ENCODE assay signal across 8 cellular contexts in genomic region chr2:213065583-213066444, GRCh38.
DNase-seq lines count a peak whose midpoint lies in the region; ATAC-seq, FAIRE-seq and TF ChIP-seq lines count a peak whose summit lies in the region.

No MANE protein-coding gene starts in this region.

- no peaks in the 10 kb centered on the region for H3K36me3 Mint-ChIP-seq in astrocyte (ENCODE audit: low read depth, unreplicated experiment)

- no peak for FAIRE-seq in astrocyte (lab: Jason Lieb, UNC)

- peak; percentile 73 for ATAC-seq in GM18868 (IDR thresholded peaks at IDR 0.05; ENCODE audit: unreplicated experiment)
- ATAC-seq in left colon = peak; percentile 95

- H3K4me1 Mint-ChIP-seq in astrocyte (ENCODE audit: low read depth, unreplicated experiment) = peaks cover 29% of the 10 kb centered on the region

- no peak overlapping the region for H3K27ac Mint-ChIP-seq in astrocyte (ENCODE audit: unreplicated experiment)

- H3K4me3 Mint-ChIP-seq in astrocyte (ENCODE audit: unreplicated experiment) = no peak overlapping the region

- intact Hi-C loops in left colon (cut with DNase I, micrococcal nuclease) (no loop called here), posterior cingulate gyrus (cut with DNase I) (no loop called here)

- H3K27me3 ChIP-seq in AG04450 (ENCODE audit: control insufficient read depth, insufficient read depth, low read length) = no peaks in the 10 kb centered on the region
- H3K27me3 ChIP-seq in astrocyte (ENCODE audit: insufficient read depth, low read length) = no peaks in the 10 kb centered on the region

- DNase-seq in AG04450 (ENCODE audit: low read depth, low spot score) = peak; percentile 43
- peak; percentile 25 for DNase-seq in NB4 (ENCODE audit: low read depth)
- peak; percentile 29 for DNase-seq in astrocyte (ENCODE audit: low read depth)
- DNase-seq in left colon = peak; percentile 34
- DNase-seq in GM19240 (ENCODE audit: insufficient read length, low spot score) = no peak
- no peak for DNase-seq in pons (ENCODE audit: low spot score)
- DNase-seq in posterior cingulate gyrus = no peak

- peak overlapping the region; percentile 57 for H3K27ac ChIP-seq in AG04450 (ENCODE audit: low read depth, low read length)
- H3K27ac ChIP-seq in astrocyte (ENCODE audit: low read depth, low read length) = no peak overlapping the region

- H3K79me2 ChIP-seq in astrocyte (ENCODE audit: insufficient read depth, low read length) = no peaks in the 10 kb centered on the region

- H3K4me2 ChIP-seq in astrocyte (ENCODE audit: low read length) = peak overlapping the region; percentile 33

- H3K4me3 ChIP-seq in AG04450 (ENCODE audit: low read depth, low read length) (peak overlapping the region; percentile 45), NB4 (ENCODE audit: low read depth, low read length) (no peak overlapping the region), astrocyte (ENCODE audit: insufficient read depth, low read depth, low read length) (no peak overlapping the region)

- no peak overlapping the region for H3K9ac ChIP-seq in astrocyte (ENCODE audit: low read length)

- POLR2A ChIA-PET in AG04450 (lab: Yijun Ruan, JAX) = interaction anchor here (0.6 kb wide), 1 partner anchor 838 kb away, joined by 3 read pairs; no protein-coding TSS in a partner anchor

- H3K9me3 ChIP-seq in AG04450 (ENCODE audit: control insufficient read depth, insufficient read depth, low read length) (no peaks in the 10 kb centered on the region), astrocyte (ENCODE audit: insufficient read depth, low read depth, low read length) (no peaks in the 10 kb centered on the region)

- H2AFZ ChIP-seq in astrocyte (ENCODE audit: low read depth, low read length) = peak overlapping the region; percentile 3

- TF ChIP-seq POLR2A in NB4 (IDR thresholded peaks at IDR 0.05; ENCODE audit: extremely low read depth, insufficient read length) = no peak

- no peaks in the 10 kb centered on the region for H3K9me3 Mint-ChIP-seq in astrocyte (ENCODE audit: unreplicated experiment)

- no peaks in the 10 kb centered on the region for H3K4me1 ChIP-seq in astrocyte (ENCODE audit: insufficient read depth, low read length)

- H3K27me3 Mint-ChIP-seq in astrocyte (ENCODE audit: low read depth, unreplicated experiment) = no peaks in the 10 kb centered on the region

- TF ChIP-seq CTCF in AG04450 (IDR thresholded peaks at IDR 0.05; ENCODE audit: low read depth, low read length) (no peak), NB4 (IDR thresholded peaks at IDR 0.05; ENCODE audit: low read depth, low read length) (no peak), astrocyte (IDR thresholded peaks at IDR 0.05; ENCODE audit: insufficient read depth, low read depth, low read length) (no peak)

- no peaks in the 10 kb centered on the region for H3K36me3 ChIP-seq in astrocyte (ENCODE audit: insufficient read depth, low read length)

- CTCF ChIA-PET in AG04450 (lab: Charles Lee) = no interaction called here

- H4K20me1 ChIP-seq in astrocyte (ENCODE audit: insufficient read depth, low read length) = no peaks in the 10 kb centered on the region

Comparison
In these comparisons a context has a peak if more than half of its experiments do, and no peak if none do; other contexts are left out.
1. DNase-seq: peak in AG04450 (single experiment), NB4 (single experiment), astrocyte (single experiment) and left colon (2 of 2); none in GM19240 (single experiment), pons (single experiment) and posterior cingulate gyrus (0 of 10).